15 cellular contexts compared by ENCODE assay signal in the genomic region with DNA sequence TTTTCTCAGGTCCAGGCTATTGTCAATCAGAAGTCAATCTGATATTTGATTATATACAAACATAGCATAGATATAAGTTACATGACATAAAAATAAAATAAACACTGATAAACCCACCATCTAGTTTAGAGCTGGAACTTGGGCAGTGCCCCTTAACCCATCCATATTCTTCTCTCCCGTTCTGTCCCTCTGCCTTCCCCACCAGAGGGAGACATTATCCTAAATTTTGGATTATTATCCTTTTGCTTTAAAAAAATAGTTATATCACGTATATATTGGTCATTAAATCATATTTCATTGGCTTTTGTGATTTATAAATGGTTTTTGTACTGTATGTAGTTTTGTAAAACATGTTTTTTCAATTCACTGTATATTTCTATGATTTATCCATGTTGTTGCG.
A peak's percentile ranks its signal among the peaks of the same experiment; 100 is the strongest.
DNase-seq lines count a peak whose midpoint lies in the region; ATAC-seq, FAIRE-seq and TF ChIP-seq lines count a peak whose summit lies in the region.
"Had no signal": no experiment of that assay in that cellular context is flagged by ENCODE, and none has a peak within 500 bp of the region (broad histone marks: within the 10 kb centered on the region; RNA-seq: fewer than 3 reads in every experiment).

No MANE protein-coding gene starts in this region.

- no peaks in the 10 kb centered on the region for H3K79me2 ChIP-seq in HepG2 (ENCODE audit: insufficient read depth, low read length)

- TF ChIP-seq POLR2A in HepG2 (IDR thresholded peaks at IDR 0.05; ENCODE audit: insufficient read depth in 1 of 2, low read depth in 2 of 2, low read length in 2 of 2), result no peak
- TF ChIP-seq POLR2A in right lobe of liver (IDR thresholded peaks at IDR 0.05), result no peak

- no peak for FAIRE-seq in HepG2 (lab: Jason Lieb, UNC)
- FAIRE-seq: frontal cortex, islet of Langerhans had no signal

- intact Hi-C loops in HepG2 (cut with micrococcal nuclease; ENCODE audit: unreplicated experiment), result no loop called here
- intact Hi-C loops in right lobe of liver (cut with DNase I), result no loop called here
- intact Hi-C loops in Panc1 (cut with micrococcal nuclease; ENCODE audit: unreplicated experiment), result no loop called here

- H3K4me1 Mint-ChIP-seq in stimulated activated effector memory CD8-positive, alpha-beta T cell treated with anti-CD3 and anti-CD28 coated beads, Interleukin-12 subunit alpha, Interleukin-12 subunit beta, amount 100 ng/mL, for 72 hours, result no peaks in the 10 kb centered on the region
- H3K4me1 Mint-ChIP-seq: T-cell had no signal

- H2AFZ ChIP-seq in HepG2 (ENCODE audit: low read length), result no peak overlapping the region

- TF ChIP-seq EP300 in HepG2 (IDR thresholded peaks at IDR 0.05; ENCODE audit: low read depth in 2 of 2, low read length in 2 of 2) (no peak), HepG2 (CRISPR knock-in tag; IDR thresholded peaks at IDR 0.05; ENCODE audit: borderline replicate concordance) (no peak)

- H3K27ac ChIP-seq in HepG2 (ENCODE audit: extremely low read length, insufficient read depth, low read length) (no peak overlapping the region), right lobe of liver (no peak overlapping the region), Panc1 (ENCODE audit: low read length) (no peak overlapping the region)
- H3K27ac ChIP-seq: BLaER1 treated with 17β-estradiol and CSF1 and Interleukin-3, amounts not matched to agents 10 nM and 100 nM had no signal

- ATAC-seq in HepG2 (peak; percentile 53; the same call in 2 of the 3 replicates), right lobe of liver (no peak), Panc1 (no peak; the same call in 1 of the 2 replicates)
- ATAC-seq in stimulated activated effector memory CD8-positive, alpha-beta T cell treated with anti-CD3 and anti-CD28 coated beads, Interleukin-12 subunit alpha, Interleukin-12 subunit beta, amount 100 ng/mL, for 72 hours, result no peak
- ATAC-seq: T-cell had no signal

- TF ChIP-seq RAD21 in HepG2 (CRISPR knock-in tag; IDR thresholded peaks at IDR 0.05), result no peak

- no peaks in the 10 kb centered on the region for H3K36me3 ChIP-seq in HepG2 (replicated peaks in 1 of 2; ENCODE audit: control insufficient read depth in 1 of 2, insufficient read depth in 2 of 2, low read length in 2 of 2)
- H3K36me3 ChIP-seq in right lobe of liver, result no peaks in the 10 kb centered on the region
- no peaks in the 10 kb centered on the region for H3K36me3 ChIP-seq in Panc1 (ENCODE audit: control insufficient read depth, insufficient read depth, low read length)
- H3K36me3 ChIP-seq: BLaER1 treated with 17β-estradiol and CSF1 and Interleukin-3, amounts not matched to agents 10 nM and 100 nM had no signal

- H3K4me1 ChIP-seq in HepG2 (ENCODE audit: insufficient read depth, low read length), result no peaks in the 10 kb centered on the region
- no peaks in the 10 kb centered on the region for H3K4me1 ChIP-seq in right lobe of liver
- no peaks in the 10 kb centered on the region for H3K4me1 ChIP-seq in Panc1 (ENCODE audit: control insufficient read depth, insufficient read depth, low read length)
- H3K4me1 ChIP-seq: BLaER1 treated with 17β-estradiol and CSF1 and Interleukin-3, amounts not matched to agents 10 nM and 100 nM had no signal

- no peak overlapping the region for H3K4me2 ChIP-seq in HepG2 (ENCODE audit: low read depth, low read length)
- H3K4me2 ChIP-seq: BLaER1 treated with 17β-estradiol and CSF1 and Interleukin-3, amounts not matched to agents 10 nM and 100 nM had no signal

- DNase-seq in HepG2 (ENCODE audit: low spot score) (no peak), right lobe of liver (no peak), Panc1 (ENCODE audit: low read depth, low spot score) (no peak), fibroblast of the aortic adventitia (ENCODE audit: low read depth) (no peak), GM10266 (ENCODE audit: extremely low spot score) (no peak), G401 (ENCODE audit: low spot score) (no peak), Ammon's horn (ENCODE audit: low spot score) (no peak)
- DNase-seq in stimulated activated effector memory CD8-positive, alpha-beta T cell treated with anti-CD3 and anti-CD28 coated beads, Interleukin-12 subunit alpha, Interleukin-12 subunit beta, amount 100 ng/mL, for 72 hours (ENCODE audit: low spot score in 2 of 2), result no peak
- DNase-seq: NCI-H187 treated with DMSO at 0.1 percent for 48 hours, posterior cingulate gyrus, T-cell had no signal

- H3K4me3 ChIP-seq in HepG2 (replicated peaks in 1 of 3; ENCODE audit: insufficient read depth in 1 of 3, low read depth in 2 of 3, low read length in 3 of 3) (no peak overlapping the region), right lobe of liver (no peak overlapping the region), Panc1 (ENCODE audit: low read depth in 2 of 2, low read length in 2 of 2) (no peak overlapping the region), fibroblast of the aortic adventitia (ENCODE audit: low read depth, low read length) (no peak overlapping the region)
- H3K4me3 ChIP-seq: BLaER1 treated with 17β-estradiol and CSF1 and Interleukin-3, amounts not matched to agents 10 nM and 100 nM had no signal

- in situ Hi-C loops in HepG2 (cut with HindIII; ENCODE audit: extremely low pct_ligation_motif_present, low pct_unique_long_range_greater_than_20kb) (no loop called here), Panc1 (cut with HindIII; ENCODE audit: low pct_unique_long_range_greater_than_20kb, low sequenced_read_pairs) (no loop called here), G401 (cut with HindIII; ENCODE audit: low sequenced_read_pairs) (no loop called here)

- H3K9me3 Mint-ChIP-seq in stimulated activated effector memory CD8-positive, alpha-beta T cell treated with anti-CD3 and anti-CD28 coated beads, Interleukin-12 subunit alpha, Interleukin-12 subunit beta, amount 100 ng/mL, for 72 hours, result no peaks in the 10 kb centered on the region
- H3K9me3 Mint-ChIP-seq: dendritic cell treated with granulocyte-macrophage colony-stimulating factor and Interleukin-4, amounts not matched to agents 40 ng/mL and 50 ng/mL, for 4 days; T-cell had no signal

- H3K9me3 ChIP-seq in HepG2 (ENCODE audit: low read length) (no peaks in the 10 kb centered on the region), right lobe of liver (no peaks in the 10 kb centered on the region), Panc1 (ENCODE audit: control insufficient read depth, insufficient read depth, low read depth, low read length) (no peaks in the 10 kb centered on the region)
- H3K9me3 ChIP-seq: BLaER1 treated with 17β-estradiol and CSF1 and Interleukin-3, amounts not matched to agents 10 nM and 100 nM had no signal

- TF ChIP-seq CTCF in HepG2 (CRISPR knock-in tag; IDR thresholded peaks at IDR 0.05) (peak; percentile 36), right lobe of liver (IDR thresholded peaks at IDR 0.05) (peak in 2 of 4 donors; percentile 12 to 26), Panc1 (IDR thresholded peaks at IDR 0.05) (peak; percentile 52; the same call in 1 of the 2 replicates), fibroblast of the aortic adventitia (IDR thresholded peaks at IDR 0.05; ENCODE audit: insufficient read depth, low read length) (peak; percentile 32), GM10266 (IDR thresholded peaks at IDR 0.05; ENCODE audit: control insufficient read depth, insufficient read depth, low read depth, missing control alignments) (no peak)

- H3K9ac ChIP-seq in HepG2 (ENCODE audit: insufficient read depth, low read depth, low read length), result no peak overlapping the region
- H3K9ac ChIP-seq: BLaER1 treated with 17β-estradiol and CSF1 and Interleukin-3, amounts not matched to agents 10 nM and 100 nM had no signal

- POLR2A ChIA-PET in HepG2 (lab: Yijun Ruan, JAX), result no interaction called here
- POLR2A ChIA-PET in Panc1 (lab: Charles Lee), result no interaction called here

- H4K20me1 ChIP-seq in HepG2 (ENCODE audit: insufficient read depth, low read length), result no peaks in the 10 kb centered on the region
- H4K20me1 ChIP-seq: BLaER1 treated with 17β-estradiol and CSF1 and Interleukin-3, amounts not matched to agents 10 nM and 100 nM had no signal

- H3K27ac Mint-ChIP-seq in stimulated activated effector memory CD8-positive, alpha-beta T cell treated with anti-CD3 and anti-CD28 coated beads, Interleukin-12 subunit alpha, Interleukin-12 subunit beta, amount 100 ng/mL, for 72 hours, result no peak overlapping the region
- H3K27ac Mint-ChIP-seq: dendritic cell treated with granulocyte-macrophage colony-stimulating factor and Interleukin-4, amounts not matched to agents 40 ng/mL and 50 ng/mL, for 4 days; T-cell had no signal

- CTCF ChIA-PET in HepG2 (lab: Yijun Ruan, JAX; ENCODE audit: low intra/inter-chr PET ratio, low total read pairs), result no interaction called here
- CTCF ChIA-PET in Panc1 (lab: Charles Lee), result interaction anchor here (1.0 kb wide), 1 partner anchor 139 kb away, joined by 3 read pairs; no protein-coding TSS in a partner anchor

- no peak overlapping the region for H3K4me3 Mint-ChIP-seq in stimulated activated effector memory CD8-positive, alpha-beta T cell treated with anti-CD3 and anti-CD28 coated beads, Interleukin-12 subunit alpha, Interleukin-12 subunit beta, amount 100 ng/mL, for 72 hours
- H3K4me3 Mint-ChIP-seq: dendritic cell treated with granulocyte-macrophage colony-stimulating factor and Interleukin-4, amounts not matched to agents 40 ng/mL and 50 ng/mL, for 4 days; T-cell had no signal

- no peaks in the 10 kb centered on the region for H3K36me3 Mint-ChIP-seq in stimulated activated effector memory CD8-positive, alpha-beta T cell treated with anti-CD3 and anti-CD28 coated beads, Interleukin-12 subunit alpha, Interleukin-12 subunit beta, amount 100 ng/mL, for 72 hours
- H3K36me3 Mint-ChIP-seq: T-cell had no signal

- BruUV-seq in HepG2 (replicated peaks; lab: Mats Ljungman, UMichigan), result no TSS peak
- BruUV-seq in Panc1 (replicated peaks; lab: Mats Ljungman, UMichigan), result no TSS peak

- 34% methylated on average over 3 of the region's 3 CpGs for WGBS in HepG2 (ENCODE audit: low lambda C conversion rate)
- WGBS in right lobe of liver (ENCODE audit: insufficient coverage, low coverage, low lambda C conversion rate, missing lambda C conversion rate), result 70% methylated on average over 3 of the region's 3 CpGs

- H3K27me3 ChIP-seq in HepG2 (ENCODE audit: control insufficient read depth in 1 of 2, insufficient read depth in 2 of 2, low read length in 2 of 2) (no peaks in the 10 kb centered on the region), right lobe of liver (no peaks in the 10 kb centered on the region), Panc1 (ENCODE audit: control insufficient read depth, insufficient read depth, low read length) (peaks cover 4% of the 10 kb centered on the region; the same call in 1 of the 2 replicates)
- H3K27me3 ChIP-seq: BLaER1 treated with 17β-estradiol and CSF1 and Interleukin-3, amounts not matched to agents 10 nM and 100 nM had no signal

TF ChIP-seq in HepG2, 621 proteins besides CTCF, POLR2A, EP300 and RAD21 (continues in another document):
- TF ChIP-seq, protein P1, sequence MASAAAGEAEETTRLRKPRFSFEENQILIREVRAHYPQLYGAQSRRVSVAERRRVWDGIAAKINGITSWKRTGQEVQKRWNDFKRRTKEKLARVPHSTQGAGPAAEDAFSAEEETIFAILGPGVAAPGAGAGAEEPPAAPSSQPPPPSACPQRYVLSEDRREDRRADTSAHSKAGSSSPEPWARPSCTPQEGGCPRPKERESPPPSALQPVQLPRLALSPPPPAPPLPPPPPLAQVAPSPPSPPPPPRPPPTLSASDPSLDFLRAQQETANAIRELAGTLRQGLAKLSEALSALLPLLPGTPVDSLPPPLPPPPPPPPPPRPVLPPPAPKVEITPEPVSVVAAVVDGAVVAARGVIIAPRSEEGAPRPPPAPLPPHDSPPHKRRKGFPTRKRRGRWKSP (CRISPR knock-in tag; IDR thresholded peaks at IDR 0.05), result no peak
